Comparison of ENCODE assay signal across 29 cellular contexts in genomic region chr10:69018613-69019012, GRCh38. TPM values are rescaled to one million over a fixed set of nuclear protein-coding genes. Genes with fewer than 3 reads are reported as not detected.
DNase-seq lines count a peak whose midpoint lies in the region; ATAC-seq, FAIRE-seq and TF ChIP-seq lines count a peak whose summit lies in the region.
"Had no signal": no experiment of that assay in that cellular context is flagged by ENCODE, and none has a peak within 500 bp of the region (broad histone marks: within the 10 kb centered on the region; RNA-seq: fewer than 3 reads in every experiment).

No MANE protein-coding gene starts in this region.

- 0 out of 2 replicates have a peak, but pooled peaks cover 4% of the 10 kb centered on the region for H4K20me1 ChIP-seq in GM23338 (replicated peaks; ENCODE audit: insufficient read depth)

- no peak overlapping the region for H3K4me3 ChIP-seq in GM23338
- H3K4me3 ChIP-seq in endodermal cell (ENCODE audit: low read length): no peak overlapping the region
- no peak overlapping the region for H3K4me3 ChIP-seq in stomach
- H3K4me3 ChIP-seq: A549, MG63, PC-9, SJCRH30 had no signal

- peak; percentile 31 for ATAC-seq in GM23338
- ATAC-seq in WTC11: no peak
- ATAC-seq: A549, Right ventricle myocardium inferior had no signal

- no peak for DNase-seq in GM23338 (ENCODE audit: low spot score)
- DNase-seq in WTC11 (ENCODE audit: low spot score): no peak
- peak; percentile 83 for DNase-seq in endodermal cell
- no peak for DNase-seq in progenitor cell of endocrine pancreas (ENCODE audit: low spot score, unreplicated experiment)
- DNase-seq in stomach: no peak
- DNase-seq in DMS 273 (lab: John Stamatoyannopoulos, UW; ENCODE audit: unreplicated experiment): no peak
- DNase-seq in putamen (ENCODE audit: low spot score): no peak
- no peak for DNase-seq in frontal cortex (ENCODE audit: low spot score in 2 of 2)
- DNase-seq: C1 segment of cervical spinal cord; CD4-positive, alpha-beta memory T cell; COR-L47; DMS 273 treated with DMSO at 0.1 percent for 48 hours; DMS79; EL; GDM1; GOT3; HCEC 1CT; KG1; MG63; NCI-H2029 treated with DMSO at 0.1 percent for 48 hours; NCI-H446 treated with DMSO at 0.1 percent for 48 hours; NCI-H526; NCI-H82; NK-92 treated with Interleukin-12 subunit alpha and Interleukin-12 subunit beta, amount 100 ng/mL, for 24 hours; PC-9; SJCRH30 had no signal

- POLR2A ChIA-PET in WTC11 (lab: Charles Lee): no interaction called here

- no peak overlapping the region for H3K27ac Mint-ChIP-seq in GM23338
- peak overlapping the region; percentile 29; the same call in 1 of the 2 replicates for H3K27ac Mint-ChIP-seq in WTC11
- H3K27ac Mint-ChIP-seq in endodermal cell: peak overlapping the region; percentile 40
- peak overlapping the region; percentile 4 for H3K27ac Mint-ChIP-seq in progenitor cell of endocrine pancreas
- H3K27ac Mint-ChIP-seq: CD4-positive, alpha-beta memory T cell had no signal

- no peak overlapping the region for H3K9ac ChIP-seq in endodermal cell (ENCODE audit: extremely low read depth, low read length, poor library complexity, severe bottlenecking)

- no peaks in the 10 kb centered on the region for H3K9me3 ChIP-seq in endodermal cell (ENCODE audit: control insufficient read depth, low read length)
- H3K9me3 ChIP-seq in stomach: no peaks in the 10 kb centered on the region
- H3K9me3 ChIP-seq: A549, MG63, SJCRH30 had no signal

- H3F3A ChIP-seq in GM23338 (replicated peaks; ENCODE audit: low read depth): 0 out of 2 replicates have a peak, but pooled peaks cover 3% of the 10 kb centered on the region

- no peak overlapping the region for H3K4me2 ChIP-seq in GM23338
- H3K4me2 ChIP-seq: A549, PC-9 had no signal

- H3K9me3 Mint-ChIP-seq in GM23338 (no peaks in the 10 kb centered on the region), WTC11 (no peaks in the 10 kb centered on the region), endodermal cell (no peaks in the 10 kb centered on the region), progenitor cell of endocrine pancreas (ENCODE audit: low read depth) (no peaks in the 10 kb centered on the region)
- H3K9me3 Mint-ChIP-seq: CD4-positive, alpha-beta memory T cell had no signal

- H3K4me3 Mint-ChIP-seq in GM23338 (no peak overlapping the region), WTC11 (no peak overlapping the region), endodermal cell (no peak overlapping the region), progenitor cell of endocrine pancreas (ENCODE audit: low read depth) (no peak overlapping the region)
- H3K4me3 Mint-ChIP-seq: CD4-positive, alpha-beta memory T cell had no signal

- CTCF ChIA-PET in WTC11 (lab: Charles Lee): no interaction called here

- no peaks in the 10 kb centered on the region for H3K79me2 ChIP-seq in GM23338 (replicated peaks; ENCODE audit: insufficient read depth)

- no peak for TF ChIP-seq EP300 in stomach (IDR thresholded peaks at IDR 0.05)

- peaks cover 8% of the 10 kb centered on the region for H3K27me3 Mint-ChIP-seq in GM23338 (ENCODE audit: insufficient read depth, low read depth, poor library complexity)
- no peaks in the 10 kb centered on the region; the same call in 1 of the 2 replicates for H3K27me3 Mint-ChIP-seq in WTC11 (ENCODE audit: low read depth)
- H3K27me3 Mint-ChIP-seq in endodermal cell (ENCODE audit: insufficient read depth): peaks cover 18% of the 10 kb centered on the region
- H3K27me3 Mint-ChIP-seq in progenitor cell of endocrine pancreas: peaks cover 16% of the 10 kb centered on the region
- H3K27me3 Mint-ChIP-seq: CD4-positive, alpha-beta memory T cell had no signal

- peaks cover 23% of the 10 kb centered on the region for H3K36me3 Mint-ChIP-seq in GM23338 (ENCODE audit: low read depth)
- peaks cover 22% of the 10 kb centered on the region for H3K36me3 Mint-ChIP-seq in WTC11
- H3K36me3 Mint-ChIP-seq in endodermal cell (ENCODE audit: low read depth): peaks cover 34% of the 10 kb centered on the region
- peaks cover 15% of the 10 kb centered on the region for H3K36me3 Mint-ChIP-seq in progenitor cell of endocrine pancreas (ENCODE audit: insufficient read depth)

- FAIRE-seq in frontal cortex (lab: Jason Lieb, UNC): no peak
- FAIRE-seq: A549, GM12891 had no signal

- H3K4me1 ChIP-seq in GM23338 (ENCODE audit: insufficient read depth) (no peaks in the 10 kb centered on the region), endodermal cell (ENCODE audit: control insufficient read depth, insufficient read depth, low read length) (no peaks in the 10 kb centered on the region), stomach (no peaks in the 10 kb centered on the region)
- H3K4me1 ChIP-seq: A549, SJCRH30 had no signal

- WGBS in endodermal cell (ENCODE audit: insufficient coverage in 1 of 2, insufficient read length in 1 of 2), 2 experiments: 90 to 98% methylated on average over 1 to 3 of the region's 3 CpGs
- WGBS in stomach, 5 donors: 67 to 94% (median 70%) methylated on average over 3 of the region's 3 CpGs

- H3K27ac ChIP-seq in GM23338 (ENCODE audit: low read depth) (no peak overlapping the region), endodermal cell (ENCODE audit: low read depth, low read length) (no peak overlapping the region), stomach (no peak overlapping the region)
- H3K27ac ChIP-seq: A549, PC-9, SJCRH30 had no signal

- no peak for TF ChIP-seq CTCF in GM23338 (conservative IDR thresholded peaks at IDR 0.05; ENCODE audit: low read depth in 2 of 2)
- no peak for TF ChIP-seq CTCF in WTC11 (IDR thresholded peaks at IDR 0.05)
- TF ChIP-seq CTCF in endodermal cell (conservative IDR thresholded peaks at IDR 0.05): no peak
- no peak for TF ChIP-seq CTCF in progenitor cell of endocrine pancreas (IDR thresholded peaks at IDR 0.05; ENCODE audit: unreplicated experiment)
- TF ChIP-seq CTCF in stomach (IDR thresholded peaks at IDR 0.05): no peak

- H2AFZ ChIP-seq in GM23338: no peak overlapping the region
- H2AFZ ChIP-seq: PC-9 had no signal

- H3K9me2 ChIP-seq in GM23338 (ENCODE audit: insufficient read depth): no peaks in the 10 kb centered on the region

- intact Hi-C loops in stomach (cut with DNase I; ENCODE audit: low total_unique reads): no loop called here

- no peak for TF ChIP-seq POLR2A in stomach (IDR thresholded peaks at IDR 0.05)

- H3K36me3 ChIP-seq in GM23338 (ENCODE audit: insufficient read depth) (peaks cover 15% of the 10 kb centered on the region), endodermal cell (ENCODE audit: control insufficient read depth, insufficient read depth, low read length) (peaks cover 33% of the 10 kb centered on the region), stomach (peaks cover 15 to 57% (median 46%) of the 10 kb centered on the region in 4 donors)
- H3K36me3 ChIP-seq: SJCRH30 had no signal

- H3K4me1 Mint-ChIP-seq in GM23338 (no peaks in the 10 kb centered on the region), WTC11 (no peaks in the 10 kb centered on the region), endodermal cell (peaks cover 3% of the 10 kb centered on the region), progenitor cell of endocrine pancreas (ENCODE audit: low read depth) (peaks cover 9% of the 10 kb centered on the region)

- H3K27me3 ChIP-seq in GM23338 (ENCODE audit: insufficient read depth) (no peaks in the 10 kb centered on the region), endodermal cell (ENCODE audit: control insufficient read depth, insufficient read depth, low read length, poor library complexity, severe bottlenecking) (peaks cover 17% of the 10 kb centered on the region), stomach (no peaks in the 10 kb centered on the region)
- H3K27me3 ChIP-seq: MG63, SJCRH30 had no signal

TF ChIP-seq in GM23338, 12 proteins besides CTCF, POLR2A, EP300 and RAD21 (continues in another document):
- no peak for TF ChIP-seq STAT1 (IDR thresholded peaks at IDR 0.05; ENCODE audit: unreplicated experiment)
- no peak for TF ChIP-seq ETS1 (IDR thresholded peaks at IDR 0.05)
- no peak for TF ChIP-seq EZH2 (IDR thresholded peaks at IDR 0.05; ENCODE audit: low read depth, unreplicated experiment)
- TF ChIP-seq POLR2AphosphoS5 (IDR thresholded peaks at IDR 0.05; ENCODE audit: low read depth): no peak
- TF ChIP-seq EZH2phosphoT487 (IDR thresholded peaks at IDR 0.05; ENCODE audit: unreplicated experiment): no peak
- no peak for TF ChIP-seq ZNF331 (CRISPR knock-in tag; IDR thresholded peaks at IDR 0.05; ENCODE audit: low read depth)

TF ChIP-seq in WTC11, 78 proteins besides CTCF, POLR2A, EP300 and RAD21 (continues in another document):
- no peak for TF ChIP-seq ZNF219 (CRISPR knock-in tag; IDR thresholded peaks at IDR 0.05; ENCODE audit: borderline replicate concordance)
- no peak for TF ChIP-seq AFF4 (CRISPR knock-in tag; IDR thresholded peaks at IDR 0.05; ENCODE audit: borderline replicate concordance)

RNA-seq across cellular contexts. Expression of gene KIFBP, which starts 30.0 kb away (rescaled TPM):
- total RNA-seq in GM23338 (2014; rRNA removed; shearing (Covaris generic)): 36.4 and 39.8 TPM in 2 replicates
- polyA plus RNA-seq in GM23338 (2016; fragmentation: Nextera tagmentation; extraction: Ambion mirVana) (21.9 and 24.5 TPM in 2 replicates), stomach (10 to 100 TPM; 10.8 to 13.0 (median 11.1) TPM)
- total RNA-seq in WTC11 (2021) (31.2 to 34.7 TPM (median 33.4 TPM) in 3 replicates), endodermal cell (10 to 100 TPM; 36.4 to 36.8 TPM), progenitor cell of endocrine pancreas (26.7 and 28.0 TPM in 2 replicates), stomach (10 to 100 TPM in 4 of 5 donors, 1 to 10 TPM in 1; 2.3 to 26.7 (median 18.0) TPM), frontal cortex (32.2 TPM)
- 31.8 TPM for polyA plus RNA-seq in endodermal cell (2013, experiment 1 of 2)
- polyA plus RNA-seq in endodermal cell (2013, experiment 2 of 2): 34.2 TPM
